In genomic region chr3:195559723-195560409, GRCh38 we compare ENCODE assay signal across 23 cellular contexts. TPM values are rescaled to one million over a fixed set of nuclear protein-coding genes. Genes with fewer than 3 reads are reported as not detected.
DNase-seq lines count a peak whose midpoint lies in the region; ATAC-seq and TF ChIP-seq lines count a peak whose summit lies in the region.
"Had no signal": no experiment of that assay in that cellular context is flagged by ENCODE, and none has a peak within 500 bp of the region (broad histone marks: within the 10 kb centered on the region; RNA-seq: fewer than 3 reads in every experiment).

No MANE protein-coding gene starts in this region.

- ATAC-seq in HCT116, result peak; percentile 56; the same call in 1 of the 2 replicates
- ATAC-seq in HG03196 (IDR thresholded peaks at IDR 0.05; ENCODE audit: unreplicated experiment), result no peak
- ATAC-seq in HG02588 (IDR thresholded peaks at IDR 0.05; ENCODE audit: unreplicated experiment), result no peak
- ATAC-seq: left colon, sciatic nerve had no signal

- BruUV-seq in HCT116 (replicated peaks; lab: Mats Ljungman, UMichigan) (no TSS peak), PC-9 (replicated peaks; lab: Mats Ljungman, UMichigan) (no TSS peak)

- peaks cover 33% of the 10 kb centered on the region for H3F3A ChIP-seq in PC-9 (ENCODE audit: insufficient read depth, low read depth)

- H4K20me1 ChIP-seq in HCT116 (ENCODE audit: insufficient read depth), result no peaks in the 10 kb centered on the region
- no peaks in the 10 kb centered on the region; the same call in 1 of the 2 replicates for H4K20me1 ChIP-seq in PC-9 (ENCODE audit: insufficient read depth)

- TF ChIP-seq CTCF in HCT116 (IDR thresholded peaks at IDR 0.05 in 2 of 3, conservative IDR thresholded peaks at IDR 0.05 in 1 of 3; ENCODE audit: borderline replicate concordance in 1 of 3, insufficient read depth in 1 of 3, low read depth in 2 of 3, low read length in 2 of 3) (no peak), PC-9 (conservative IDR thresholded peaks at IDR 0.05) (no peak)

- no peaks in the 10 kb centered on the region for H3K9me3 ChIP-seq in HCT116 (ENCODE audit: control insufficient read depth in 1 of 2, insufficient read depth in 1 of 2, low read depth in 1 of 2, low read length in 2 of 2)
- no peaks in the 10 kb centered on the region for H3K9me3 ChIP-seq in PC-9 (ENCODE audit: insufficient read depth, low read depth)
- H3K9me3 ChIP-seq: HAP-1, SK-N-SH had no signal

- RAD21 ChIA-PET in HCT116 (lab: Charles Lee; ENCODE audit: low non-redundant PET in 1 of 2, low total read pairs in 2 of 2, uncharacterized antibody in 2 of 2, unreplicated experiment in 2 of 2), result no interaction called here

- POLR2A ChIA-PET in HCT116 (lab: Charles Lee) (interaction anchor here (2.1 kb wide), 1 partner anchor 17 kb away, joined by 8 read pairs; the partner anchor contains the start of gene PPP1R2), PC-9 (lab: Charles Lee; ENCODE audit: unreplicated experiment) (interaction anchor here (0.6 to 0.7 kb wide), 5 partner anchors 10 to 553 kb away, joined by 3 to 6 read pairs (median 4); partner anchors contain the start of gene PPP1R2)

- no peak for TF ChIP-seq RAD21 in HCT116 (IDR thresholded peaks at IDR 0.05; ENCODE audit: low read depth)

- H3K9ac ChIP-seq in HCT116 (ENCODE audit: low read length), result no peak overlapping the region
- H3K9ac ChIP-seq: SK-N-SH had no signal

- H3K4me1 ChIP-seq in HCT116 (ENCODE audit: control insufficient read depth in 1 of 2, insufficient read depth in 2 of 2, low read length in 2 of 2) (peaks cover 0 to 13% of the 10 kb centered on the region in 2 experiments; a peak in 2 of 4 replicates), PC-9 (replicated peaks; ENCODE audit: insufficient read depth) (peaks cover 34% of the 10 kb centered on the region)
- H3K4me1 ChIP-seq: HAP-1 had no signal

- H2AFZ ChIP-seq in HCT116 (ENCODE audit: low read depth, low read length, poor library complexity, severe bottlenecking) (no peak overlapping the region), PC-9 (no peak overlapping the region)

- H3K36me3 ChIP-seq in HCT116 (ENCODE audit: control insufficient read depth in 1 of 2, insufficient read depth in 2 of 2, low read length in 2 of 2) (no peaks in the 10 kb centered on the region), PC-9 (ENCODE audit: low read depth) (no peaks in the 10 kb centered on the region)
- H3K36me3 ChIP-seq: HAP-1 had no signal

- H3K79me2 ChIP-seq in HCT116 (ENCODE audit: insufficient read depth, low read length) (no peaks in the 10 kb centered on the region), PC-9 (ENCODE audit: low read depth) (no peaks in the 10 kb centered on the region)

- peak overlapping the region; percentile 29 for H3K4me2 ChIP-seq in HCT116 (ENCODE audit: low read length)
- peak overlapping the region; percentile 40 for H3K4me2 ChIP-seq in PC-9
- H3K4me2 ChIP-seq: SK-N-SH had no signal

- no peaks in the 10 kb centered on the region for H3K9me2 ChIP-seq in HCT116 (ENCODE audit: insufficient read depth)
- no peaks in the 10 kb centered on the region for H3K9me2 ChIP-seq in PC-9 (ENCODE audit: insufficient read depth)
- H3K9me2 ChIP-seq: SK-N-SH had no signal

- H3K27me3 ChIP-seq in HCT116 (ENCODE audit: insufficient read depth, low read length) (no peaks in the 10 kb centered on the region), PC-9 (ENCODE audit: insufficient read depth, low read depth) (no peaks in the 10 kb centered on the region)

- H3K4me3 ChIP-seq in HCT116 (replicated peaks in 1 of 2; ENCODE audit: low read depth in 1 of 2, low read length in 2 of 2) (no peak overlapping the region), PC-9 (no peak overlapping the region; the same call in 1 of the 2 replicates)
- H3K4me3 ChIP-seq: HAP-1 had no signal

- H3K27ac ChIP-seq in HCT116 (ENCODE audit: low read depth, low read length), result no peak overlapping the region
- peak overlapping the region; percentile 64 for H3K27ac ChIP-seq in PC-9

- no peak for TF ChIP-seq POLR2A in HCT116 (IDR thresholded peaks at IDR 0.05; ENCODE audit: borderline replicate concordance, extremely low read depth, insufficient read depth, insufficient read length)

- intact Hi-C loops in HCT116 (cut with micrococcal nuclease), result loop anchor here (5.0 kb wide), 1 partner anchor 217 kb away; no protein-coding TSS in a partner anchor
- intact Hi-C loops in PC-9 (cut with micrococcal nuclease; ENCODE audit: unreplicated experiment), result loop anchor here (1.0 to 5.0 kb wide), 3 partner anchors 14 to 352 kb away; no protein-coding TSS in a partner anchor

- DNase-seq in A172 (ENCODE audit: low spot score) (peak; percentile 60), HCT116 (ENCODE audit: low read depth, low spot score) (peak; percentile 39), PC-9 (peak; percentile 75 to 97), islet precursor cell (peak; percentile 61), dermis blood vessel endothelial cell (no peak), iPS-NIHi11 (ENCODE audit: low spot score) (no peak)
- DNase-seq: ACHN; activated CD4-positive, alpha-beta T cell treated with anti-CD3 and anti-CD28 coated beads for 1 hour; activated naive CD8-positive, alpha-beta T cell treated with anti-CD3 and anti-CD28 coated beads, Interleukin-2, amount 10 ng/mL, durations not matched to agents 7 days and 5 days; cortex of kidney; EL; foreskin melanocyte; left colon; NCI-H1436 treated with DMSO at 0.1 percent for 48 hours; nucleus accumbens; SK-N-SH; stimulated activated CD4-positive, alpha-beta T cell treated with anti-CD3 and anti-CD28 coated beads, Interleukin-1b, Interleukin-23, amount 100 ng/mL, for 48 hours had no signal

- CTCF ChIA-PET in HCT116 (lab: Charles Lee) (interaction anchor here (0.5 to 1.0 kb wide), 2 partner anchors 287 to 289 kb away, joined by 5 read pairs; partner anchors contain the start of gene XXYLT1), PC-9 (lab: Charles Lee) (interaction anchor here (0.5 to 1.0 kb wide), 5 partner anchors 17 to 334 kb away, joined by 3 to 5 read pairs (median 3); partner anchors contain the start of genes PPP1R2 and XXYLT1)

TF ChIP-seq in HCT116, 20 proteins besides CTCF, POLR2A, EP300 and RAD21 (continues in another document):
- TF ChIP-seq CBX3 (IDR thresholded peaks at IDR 0.05; ENCODE audit: low read depth) (0 out of 2 replicates have a peak, but pooled peaks have one; percentile 28), SRF (IDR thresholded peaks at IDR 0.05; ENCODE audit: low read depth) (no peak), ZFX (IDR thresholded peaks at IDR 0.05) (no peak), MAX (IDR thresholded peaks at IDR 0.05) (peak; percentile 37; the same call in 1 of the 2 replicates), SP1 (IDR thresholded peaks at IDR 0.05; ENCODE audit: low read depth) (peak; percentile 49), EGR1 (IDR thresholded peaks at IDR 0.05; ENCODE audit: low read depth) (no peak), ZBTB33 (IDR thresholded peaks at IDR 0.05; ENCODE audit: extremely low read depth, insufficient replicate concordance, low read length) (no peak), YY1 (IDR thresholded peaks at IDR 0.05; ENCODE audit: extremely low read depth, insufficient replicate concordance, low read depth, low read length) (peak; percentile 57), FOSL1 (IDR thresholded peaks at IDR 0.05; ENCODE audit: low read depth) (peak; percentile 62), EZH2 (IDR thresholded peaks at IDR 0.05) (no peak), TCF7L2 (IDR thresholded peaks at IDR 0.05; ENCODE audit: borderline replicate concordance, extremely low read depth, insufficient read depth, insufficient read length) (no peak), ELF1 (IDR thresholded peaks at IDR 0.05; ENCODE audit: borderline replicate concordance, low read depth) (no peak), CEBPB (IDR thresholded peaks at IDR 0.05; ENCODE audit: low read depth) (no peak), JUND (IDR thresholded peaks at IDR 0.05) (peak; percentile 53)

RNA-seq across cellular contexts. Expression of gene PPP1R2, which starts 16.7 kb away (rescaled TPM):
- total RNA-seq in A172 (2014; rRNA removed; shearing (Covaris generic)), result 61.4 and 180 TPM in 2 replicates
- total RNA-seq in HCT116 (2021; ENCODE audit: unreplicated experiment), result 46.1 TPM
- polyA plus RNA-seq in HCT116 (2012), result 24.0 and 27.0 TPM in 2 replicates
- total RNA-seq in PC-9 (2021), result 49.1 and 73.0 TPM in 2 replicates
- total RNA-seq in dermis blood vessel endothelial cell, result 139 and 277 TPM in 2 replicates

RNA-seq across cellular contexts. Expression of gene APOD, which starts 23.9 kb away (rescaled TPM):
- 0.17 and 0.50 TPM in 2 replicates for total RNA-seq in A172 (2014; rRNA removed; shearing (Covaris generic))
- 0.76 TPM for total RNA-seq in HCT116 (2021; ENCODE audit: unreplicated experiment)
- polyA plus RNA-seq in HCT116 (2012), result 0.85 and 0.91 TPM in 2 replicates
- 0.48 TPM in 1 of 2 replicates, not detected in the other for total RNA-seq in PC-9 (2021)
- 16.2 and 27.1 TPM in 2 replicates for total RNA-seq in dermis blood vessel endothelial cell
- total RNA-seq: activated naive CD8-positive, alpha-beta T cell treated with anti-CD3 and anti-CD28 coated beads, Interleukin-2, amount 10 ng/mL, durations not matched to agents 7 days and 5 days; mononuclear cell; OCI-LY7 had no signal

Comparison
In these comparisons a context has a peak if more than half of its experiments do, and no peak if none do; other contexts are left out.
1. DNase-seq: peak in A172 (single experiment), HCT116 (single experiment), PC-9 (2 of 2) and islet precursor cell (single experiment); none in dermis blood vessel endothelial cell (single experiment) and iPS-NIHi11 (single experiment).